2 cellular contexts compared by ENCODE assay signal in the genomic region with DNA sequence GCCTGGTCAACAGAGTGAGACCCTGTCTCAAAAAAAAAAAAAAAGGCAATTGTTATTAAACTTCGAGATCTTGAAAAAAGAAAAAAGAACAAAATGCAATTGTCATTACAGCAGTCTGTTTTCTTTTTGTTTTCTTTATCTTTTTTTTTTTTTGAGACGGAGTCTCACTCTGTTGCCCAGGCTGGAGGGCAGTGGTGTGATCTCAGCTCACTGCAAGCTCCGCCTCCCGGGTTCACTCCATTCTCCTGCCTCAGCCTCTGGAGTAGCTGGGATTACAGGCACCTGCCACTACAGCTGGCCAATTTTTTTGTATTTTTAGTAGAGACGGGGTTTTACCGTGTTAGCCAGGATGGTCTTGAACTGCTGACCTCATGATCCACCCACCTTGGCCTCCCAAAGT. TPM values are rescaled to one million over a fixed set of nuclear protein-coding genes. Genes with fewer than 3 reads are reported as not detected.
"Had no signal": no experiment of that assay in that cellular context is flagged by ENCODE, and none has a peak within 500 bp of the region (broad histone marks: within the 10 kb centered on the region; RNA-seq: fewer than 3 reads in every experiment).

No MANE protein-coding gene starts in this region.

RNA-seq across cellular contexts. Expression of gene ARRDC5, which starts 19.8 kb away (rescaled TPM):
- total RNA-seq: activated CD4-positive, alpha-beta T cell treated with anti-CD3 and anti-CD28 coated beads for 36 hours; WTC11 had no signal
